15 cellular contexts compared by ENCODE assay signal in genomic region chr1:183953031-183953430, GRCh38.
DNase-seq lines count a peak whose midpoint lies in the region; ATAC-seq and TF ChIP-seq lines count a peak whose summit lies in the region.
"Had no signal": no experiment of that assay in that cellular context is flagged by ENCODE, and none has a peak within 500 bp of the region (broad histone marks: within the 10 kb centered on the region; RNA-seq: fewer than 3 reads in every experiment).

No MANE protein-coding gene starts in this region.

- H3K27me3 Mint-ChIP-seq in Calu3 (ENCODE audit: unreplicated experiment) = no peaks in the 10 kb centered on the region
- H3K27me3 Mint-ChIP-seq: activated CD8-positive, alpha-beta memory T cell treated with anti-CD3 and anti-CD28 coated beads, Interleukin-2, amount 10 ng/mL, durations not matched to agents 7 days and 5 days had no signal

- no peaks in the 10 kb centered on the region for H3K9me3 ChIP-seq in WERI-Rb-1 (ENCODE audit: severe bottlenecking)
- H3K9me3 ChIP-seq: vagina had no signal

- no peaks in the 10 kb centered on the region for H3K36me3 Mint-ChIP-seq in Calu3 (ENCODE audit: insufficient read depth, unreplicated experiment)

- H3K27ac Mint-ChIP-seq in Calu3 (ENCODE audit: unreplicated experiment) = no peak overlapping the region
- H3K27ac Mint-ChIP-seq: activated CD8-positive, alpha-beta memory T cell treated with anti-CD3 and anti-CD28 coated beads, Interleukin-2, amount 10 ng/mL, durations not matched to agents 7 days and 5 days; T-helper 1 cell treated with Interleukin-12 subunit alpha and Interleukin-12 subunit beta and Interleukin-4 antibody, amounts not matched to agents 30 μg/mL and 1 μg/mL, for 36 hours had no signal

- DNase-seq in EH (ENCODE audit: low read depth) (peak; percentile 29), NCI-H446 (lab: John Stamatoyannopoulos, UW) (peak; percentile 67 to 83), Right ventricle myocardium superior (no peak), sciatic nerve (ENCODE audit: low spot score) (no peak), Calu3 (no peak), GM19238 (ENCODE audit: insufficient read length, low spot score) (no peak), WERI-Rb-1 (no peak), NCI-H82 (lab: John Stamatoyannopoulos, UW) (no peak)
- DNase-seq: activated CD8-positive, alpha-beta memory T cell treated with anti-CD3 and anti-CD28 coated beads, Interleukin-2, amount 10 ng/mL, durations not matched to agents 7 days and 5 days; AML-193; mammary epithelial cell; stimulated activated naive CD4-positive, alpha-beta T cell treated with Interleukin-2 at 50 U/mL for 16 hours had no signal

- no peak overlapping the region for H3K27ac ChIP-seq in WERI-Rb-1
- H3K27ac ChIP-seq: RWPE1, vagina had no signal

- BruUV-seq in Calu3 (replicated peaks; lab: Mats Ljungman, UMichigan) = no TSS peak

- ATAC-seq in Right ventricle myocardium superior (ENCODE audit: poor library complexity) (peak; percentile 58), sciatic nerve (peak; percentile 84)
- ATAC-seq: activated CD8-positive, alpha-beta memory T cell treated with anti-CD3 and anti-CD28 coated beads, Interleukin-2, amount 10 ng/mL, durations not matched to agents 7 days and 5 days had no signal

- no peak overlapping the region for H3K4me3 ChIP-seq in WERI-Rb-1 (ENCODE audit: low read depth, low read length)
- H3K4me3 ChIP-seq: vagina had no signal

- no peaks in the 10 kb centered on the region for H3K36me3 ChIP-seq in WERI-Rb-1
- H3K36me3 ChIP-seq: vagina had no signal

- TF ChIP-seq CTCF in Calu3 (IDR thresholded peaks at IDR 0.05; ENCODE audit: unreplicated experiment) (no peak), WERI-Rb-1 (IDR thresholded peaks at IDR 0.05; ENCODE audit: low read depth, low read length) (no peak)

- no peaks in the 10 kb centered on the region for H3K27me3 ChIP-seq in WERI-Rb-1 (ENCODE audit: insufficient read depth, low read depth, severe bottlenecking)
- H3K27me3 ChIP-seq: vagina had no signal

- H3K9me3 Mint-ChIP-seq in Calu3 (ENCODE audit: low read depth, unreplicated experiment) = peaks cover 3% of the 10 kb centered on the region

- intact Hi-C loops in Right ventricle myocardium superior (cut with DNase I) (no loop called here), sciatic nerve (cut with DNase I) (no loop called here), Calu3 (cut with micrococcal nuclease; ENCODE audit: unreplicated experiment) (loop anchor here (10.0 kb wide), 1 partner anchor 262 kb away; no protein-coding TSS in a partner anchor)

- peaks cover 9% of the 10 kb centered on the region for H3K4me1 Mint-ChIP-seq in Calu3 (ENCODE audit: low read depth, unreplicated experiment)

- H3K4me3 Mint-ChIP-seq in Calu3 (ENCODE audit: low read depth, unreplicated experiment) = no peak overlapping the region
- H3K4me3 Mint-ChIP-seq: activated CD8-positive, alpha-beta memory T cell treated with anti-CD3 and anti-CD28 coated beads, Interleukin-2, amount 10 ng/mL, durations not matched to agents 7 days and 5 days; T-helper 1 cell treated with Interleukin-12 subunit alpha and Interleukin-12 subunit beta and Interleukin-4 antibody, amounts not matched to agents 30 μg/mL and 1 μg/mL, for 36 hours had no signal

- CTCF ChIA-PET in Calu3 (lab: Charles Lee) = no interaction called here

Comparison
In these comparisons a context has a peak if more than half of its experiments do, and no peak if none do; other contexts are left out.
1. DNase-seq: peak in EH (single experiment) and NCI-H446 (2 of 2); none in Right ventricle myocardium superior (single experiment), sciatic nerve (single experiment), Calu3 (single experiment), GM19238 (single experiment), WERI-Rb-1 (single experiment) and NCI-H82 (single experiment).